In the genomic region with DNA sequence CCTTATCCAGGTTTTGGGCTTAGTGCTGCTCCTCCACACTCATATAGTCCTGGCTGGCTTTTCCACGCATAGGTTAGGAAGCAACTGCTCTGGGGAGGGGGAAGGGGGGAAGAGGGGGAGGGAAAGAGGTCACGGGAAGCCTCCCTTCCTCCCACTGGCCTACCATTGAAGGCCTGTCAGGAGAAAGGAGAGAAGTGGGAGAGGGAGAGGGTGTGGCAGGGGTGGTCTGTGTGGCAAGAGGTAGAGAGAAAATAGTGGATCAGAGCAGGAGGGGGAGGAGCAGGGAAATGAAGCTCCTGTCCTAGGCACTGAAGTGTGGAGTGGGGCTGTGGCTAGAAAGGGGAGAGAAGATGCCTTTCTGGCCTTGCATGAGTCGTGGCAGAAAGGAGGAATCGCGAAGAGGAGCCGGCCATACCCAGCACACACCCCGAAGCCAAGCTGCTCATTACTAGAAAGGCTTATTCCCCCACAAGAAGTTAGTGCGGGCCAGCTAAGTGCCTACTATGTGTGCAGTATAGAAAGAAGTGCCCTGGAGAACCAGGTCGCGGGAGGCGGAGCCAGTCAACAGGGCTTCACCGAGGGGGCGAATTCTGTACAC, we compare ENCODE assay signal across 8 cellular contexts. TPM values are rescaled to one million over a fixed set of nuclear protein-coding genes. Genes with fewer than 3 reads are reported as not detected.
A peak's percentile ranks its signal among the peaks of the same experiment; 100 is the strongest.
DNase-seq lines count a peak whose midpoint lies in the region; ATAC-seq and TF ChIP-seq lines count a peak whose summit lies in the region.

No MANE protein-coding gene starts in this region.

- no peaks in the 10 kb centered on the region for H3K27me3 Mint-ChIP-seq in CD4-positive, alpha-beta memory T cell
- H3K27me3 Mint-ChIP-seq in MCF 10A (ENCODE audit: insufficient read depth, unreplicated experiment), result peaks cover 76% of the 10 kb centered on the region
- no peaks in the 10 kb centered on the region for H3K27me3 Mint-ChIP-seq in naive thymus-derived CD4-positive, alpha-beta T cell

- no peaks in the 10 kb centered on the region for H3K36me3 ChIP-seq in CD4-positive, alpha-beta memory T cell (ENCODE audit: insufficient read depth, low read length)
- H3K36me3 ChIP-seq in naive thymus-derived CD4-positive, alpha-beta T cell (ENCODE audit: control insufficient read depth in 2 of 3, insufficient read depth in 3 of 3, low read length in 3 of 3), result no peaks in the 10 kb centered on the region

- DNase-seq in CD4-positive, alpha-beta memory T cell, result no peak
- no peak for DNase-seq in HL-60 (ENCODE audit: low read depth in 1 of 2, low spot score in 1 of 2)
- DNase-seq in MCF 10A (ENCODE audit: unreplicated experiment), result no peak
- DNase-seq in naive thymus-derived CD4-positive, alpha-beta T cell, result no peak
- no peak for DNase-seq in stimulated activated CD8-positive, alpha-beta memory T cell treated with anti-CD3 and anti-CD28 coated beads, Interleukin-4, amount 100 ng/mL, for 48 hours
- no peak for DNase-seq in AG08395 (ENCODE audit: low spot score)
- no peak for DNase-seq in GM19238 (ENCODE audit: insufficient read length, low spot score)

- BruUV-seq in MCF 10A (replicated peaks; lab: Mats Ljungman, UMichigan), result no TSS peak

- POLR2A ChIA-PET in CD4-positive, alpha-beta memory T cell (lab: Charles Lee; ENCODE audit: partially characterized antibody), result interaction anchor here (0.8 to 2.4 kb wide), 3 partner anchors 10 to 269 kb away, joined by 3 to 13 read pairs (median 6); no protein-coding TSS in a partner anchor
- POLR2A ChIA-PET in MCF 10A (lab: Yijun Ruan, JAX), result interaction anchor here (1.0 to 1.2 kb wide), 3 partner anchors 24 to 145 kb away, joined by 3 to 4 read pairs (median 3); no protein-coding TSS in a partner anchor
- POLR2A ChIA-PET in naive thymus-derived CD4-positive, alpha-beta T cell (lab: Charles Lee), result no interaction called here

- peak overlapping the region; percentile 80 to 94 (median 92) for H3K27ac Mint-ChIP-seq in CD4-positive, alpha-beta memory T cell
- peak overlapping the region; percentile 51 for H3K27ac Mint-ChIP-seq in MCF 10A (ENCODE audit: low read depth, unreplicated experiment)
- H3K27ac Mint-ChIP-seq in naive thymus-derived CD4-positive, alpha-beta T cell, result peak overlapping the region; percentile 82 to 95 (median 87)

- no peaks in the 10 kb centered on the region for H3K9me3 ChIP-seq in CD4-positive, alpha-beta memory T cell (ENCODE audit: control insufficient read depth in 1 of 2, low read length in 2 of 2)
- no peaks in the 10 kb centered on the region for H3K9me3 ChIP-seq in naive thymus-derived CD4-positive, alpha-beta T cell (ENCODE audit: control insufficient read depth in 2 of 3, low read length in 3 of 3)

- H3K27ac ChIP-seq in CD4-positive, alpha-beta memory T cell (ENCODE audit: low read depth, low read length), result peak overlapping the region; percentile 43
- H3K27ac ChIP-seq in HL-60 (replicated peaks), result peak overlapping the region; percentile 71
- peak overlapping the region; percentile 64 for H3K27ac ChIP-seq in naive thymus-derived CD4-positive, alpha-beta T cell (ENCODE audit: low read depth, low read length)

- H3K4me3 Mint-ChIP-seq in CD4-positive, alpha-beta memory T cell, result peak overlapping the region; percentile 83 to 99 (median 88)
- peak overlapping the region; percentile 84 for H3K4me3 Mint-ChIP-seq in MCF 10A (ENCODE audit: unreplicated experiment)
- peak overlapping the region; percentile 76 to 96 (median 88) for H3K4me3 Mint-ChIP-seq in naive thymus-derived CD4-positive, alpha-beta T cell

- peak overlapping the region in 1 of 2 donors; percentile 60 for H3K4me3 ChIP-seq in CD4-positive, alpha-beta memory T cell (ENCODE audit: low read length in 2 of 2)
- H3K4me3 ChIP-seq in HL-60 (replicated peaks; ENCODE audit: insufficient read depth, low read length), result no peak overlapping the region; the same call in 1 of the 2 replicates
- peak overlapping the region; percentile 54 for H3K4me3 ChIP-seq in naive thymus-derived CD4-positive, alpha-beta T cell (ENCODE audit: low read length)

- H3K36me3 Mint-ChIP-seq in CD4-positive, alpha-beta memory T cell, result peaks cover 0 to 9% of the 10 kb centered on the region in 2 donors
- peaks cover 11% of the 10 kb centered on the region for H3K36me3 Mint-ChIP-seq in MCF 10A (ENCODE audit: insufficient read depth, unreplicated experiment)
- peaks cover 0 to 9% (median 0%) of the 10 kb centered on the region in 5 donors for H3K36me3 Mint-ChIP-seq in naive thymus-derived CD4-positive, alpha-beta T cell

- peaks cover 16 to 43% (median 30%) of the 10 kb centered on the region in 4 donors for H3K4me1 Mint-ChIP-seq in CD4-positive, alpha-beta memory T cell
- peaks cover 23% of the 10 kb centered on the region for H3K4me1 Mint-ChIP-seq in MCF 10A (ENCODE audit: insufficient read depth, unreplicated experiment)
- H3K4me1 Mint-ChIP-seq in naive thymus-derived CD4-positive, alpha-beta T cell, result peaks cover 14 to 38% (median 30%) of the 10 kb centered on the region in 7 donors

- H3K27me3 ChIP-seq in CD4-positive, alpha-beta memory T cell (ENCODE audit: insufficient read depth, low read length), result no peaks in the 10 kb centered on the region
- H3K27me3 ChIP-seq in HL-60 (ENCODE audit: insufficient read depth, poor library complexity, severe bottlenecking), result no peaks in the 10 kb centered on the region
- H3K27me3 ChIP-seq in naive thymus-derived CD4-positive, alpha-beta T cell (ENCODE audit: control insufficient read depth in 2 of 2, insufficient read depth in 2 of 2, low read length in 2 of 2), result no peaks in the 10 kb centered on the region

- TF ChIP-seq CTCF in HL-60 (IDR thresholded peaks at IDR 0.05; ENCODE audit: insufficient read depth, low read length) (no peak), MCF 10A (IDR thresholded peaks at IDR 0.05; ENCODE audit: unreplicated experiment) (no peak)

- H3K9me3 Mint-ChIP-seq in CD4-positive, alpha-beta memory T cell, result peaks cover 0 to 2% (median 0%) of the 10 kb centered on the region in 8 donors
- no peaks in the 10 kb centered on the region for H3K9me3 Mint-ChIP-seq in MCF 10A (ENCODE audit: unreplicated experiment)
- H3K9me3 Mint-ChIP-seq in naive thymus-derived CD4-positive, alpha-beta T cell, result no peaks in the 10 kb centered on the region

- ATAC-seq in naive thymus-derived CD4-positive, alpha-beta T cell, result no peak
- no peak for ATAC-seq in GM18873 (IDR thresholded peaks at IDR 0.05; ENCODE audit: low FRiP score, unreplicated experiment)

- CTCF ChIA-PET in CD4-positive, alpha-beta memory T cell (lab: Charles Lee; ENCODE audit: partially characterized antibody), result no interaction called here
- CTCF ChIA-PET in MCF 10A (lab: Yijun Ruan, JAX), result interaction anchor here (0.8 to 1.1 kb wide), 3 partner anchors 27 to 382 kb away, joined by 3 read pairs; no protein-coding TSS in a partner anchor
- CTCF ChIA-PET in naive thymus-derived CD4-positive, alpha-beta T cell (lab: Charles Lee), result no interaction called here

- H3K4me1 ChIP-seq in CD4-positive, alpha-beta memory T cell (ENCODE audit: insufficient read depth, low read length), result peaks cover 35% of the 10 kb centered on the region
- no peaks in the 10 kb centered on the region for H3K4me1 ChIP-seq in naive thymus-derived CD4-positive, alpha-beta T cell (ENCODE audit: control insufficient read depth in 2 of 2, insufficient read depth in 2 of 2, low read length in 2 of 2)

- intact Hi-C loops in CD4-positive, alpha-beta memory T cell (cut with micrococcal nuclease), result loop anchor here (5.0 to 10.0 kb wide), 3 partner anchors 270 to 464 kb away; a partner anchor contains a TSS
- intact Hi-C loops in MCF 10A (cut with micrococcal nuclease), result loop anchor here (1.0 to 10.0 kb wide), 4 partner anchors 90 to 413 kb away; no protein-coding TSS in a partner anchor
- intact Hi-C loops in naive thymus-derived CD4-positive, alpha-beta T cell (cut with micrococcal nuclease), result loop anchor here (1.0 to 10.0 kb wide), 8 partner anchors 268 to 1683 kb away; a partner anchor contains a TSS

RNA-seq across cellular contexts. Expression of a gene that starts 1.1 kb away (rescaled TPM):
- total RNA-seq in CD4-positive, alpha-beta memory T cell, result 10 to 100 TPM; 16.8 to 17.2 TPM
- polyA plus RNA-seq in CD4-positive, alpha-beta memory T cell, result 1 to 10 TPM in 1 of 2 donors, under 1 TPM in 1; 0.52 to 2.9 TPM
- total RNA-seq in MCF 10A (2022), result 39.2 and 39.4 TPM in 2 replicates
- 10 to 100 TPM; 16.3 to 30.1 (median 17.9) TPM for total RNA-seq in naive thymus-derived CD4-positive, alpha-beta T cell
- 1 to 10 TPM in 1 of 2 donors, under 1 TPM in 1; 0.92 to 2.1 TPM for polyA plus RNA-seq in naive thymus-derived CD4-positive, alpha-beta T cell
